Comparison of ENCODE assay signal across 29 cellular contexts in the genomic region with DNA sequence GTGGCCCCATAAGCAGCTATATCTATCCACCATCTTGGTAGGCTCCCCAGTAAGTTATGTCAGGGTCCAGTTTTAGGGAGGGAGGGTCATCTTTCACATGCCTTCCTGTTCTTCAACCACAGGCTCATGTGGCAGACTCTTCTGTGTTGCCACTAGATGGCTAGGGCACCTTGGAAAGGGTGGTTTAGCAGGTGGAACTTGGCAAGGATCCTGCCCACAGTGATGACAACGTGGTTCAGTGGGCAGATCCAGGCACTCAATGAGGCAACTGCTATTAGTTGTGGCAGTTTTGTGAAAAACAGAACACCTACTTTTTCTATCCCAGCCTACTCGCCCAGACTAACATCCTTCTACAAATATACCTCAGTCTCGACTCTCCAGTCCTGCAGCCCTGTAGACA. TPM values are rescaled to one million over a fixed set of nuclear protein-coding genes. Genes with fewer than 3 reads are reported as not detected.
"Had no signal": no experiment of that assay in that cellular context is flagged by ENCODE, and none has a peak within 500 bp of the region (broad histone marks: within the 10 kb centered on the region; RNA-seq: fewer than 3 reads in every experiment).

No MANE protein-coding gene starts in this region.

- DNase-seq: activated CD4-positive, alpha-beta memory T cell treated with anti-CD3 and anti-CD28 coated beads, Interleukin-2, amount 10 ng/mL, durations not matched to agents 7 days and 5 days; activated CD4-positive, alpha-beta T cell treated with anti-CD3 and anti-CD28 coated beads for 1 hour; activated CD4-positive, alpha-beta T cell treated with anti-CD3 and anti-CD28 coated beads for 48 hours; activated CD4-positive, CD25-positive, alpha-beta regulatory T cell; activated CD8-positive, alpha-beta memory T cell treated with anti-CD3 and anti-CD28 coated beads for 24 hours; activated CD8-positive, alpha-beta memory T cell treated with anti-CD3 and anti-CD28 coated beads, Interleukin-2, amount 10 ng/mL, durations not matched to agents 7 days and 5 days; activated CD8-positive, alpha-beta memory T cell treated with anti-CD3 and anti-CD28 coated beads, Interleukin-2, amount 50 U/mL, for 48 hours; activated effector memory CD4-positive, alpha-beta T cell treated with Interleukin-2 at 50 U/mL for 16 hours; activated naive CD4-positive, alpha-beta T cell treated with anti-CD3 and anti-CD28 coated beads, Interleukin-2, amount 10 ng/mL, durations not matched to agents 7 days and 5 days; activated naive CD8-positive, alpha-beta T cell treated with anti-CD3 and anti-CD28 coated beads, Interleukin-2, amount 50 U/mL, for 24 hours; activated T-cell treated with anti-CD3 and anti-CD28 coated beads, Interleukin-2, amount 50 U/mL, for 48 hours; anterior cingulate cortex; brain microvascular endothelial cell; central memory CD4-positive, alpha-beta T cell; NCI-H1105; NCI-H1417 treated with DMSO at 0.1 percent for 48 hours; NCI-H1930; NCI-H2081 treated with DMSO at 0.1 percent for 48 hours; NCI-H345; NCI-H524 treated with DMSO at 0.1 percent for 48 hours; PC-9; Right ventricle myocardium superior; T1000; WERI-Rb-1 had no signal

- H3K27me3 ChIP-seq: brain microvascular endothelial cell had no signal

- H3K4me3 ChIP-seq: PC-9, SK-N-MC had no signal

- H3K36me3 ChIP-seq: brain microvascular endothelial cell, WERI-Rb-1 had no signal

- H3K27ac ChIP-seq: brain microvascular endothelial cell, PC-9, SK-N-MC, WERI-Rb-1 had no signal

- ATAC-seq: activated CD8-positive, alpha-beta memory T cell treated with anti-CD3 and anti-CD28 coated beads, Interleukin-2, amount 10 ng/mL, durations not matched to agents 7 days and 5 days; activated naive CD8-positive, alpha-beta T cell treated with anti-CD3 and anti-CD28 coated beads, Interleukin-2, amount 50 U/mL, for 24 hours had no signal

RNA-seq across cellular contexts. Expression of gene RBP1, which starts 7.2 kb away (rescaled TPM):
- total RNA-seq: activated CD4-positive, alpha-beta memory T cell treated with anti-CD3 and anti-CD28 coated beads, Interleukin-2, amount 10 ng/mL, durations not matched to agents 7 days and 5 days; activated CD8-positive, alpha-beta memory T cell treated with anti-CD3 and anti-CD28 coated beads, Interleukin-2, amount 10 ng/mL, durations not matched to agents 7 days and 5 days; NCI-H460; OCI-LY7; T-helper 1 cell treated with Interleukin-12 subunit alpha and Interleukin-12 subunit beta and Interleukin-4 antibody, amounts not matched to agents 30 ng/mL and 1 ng/mL, for 36 hours; T-helper 2 cell treated with Interferon-gamma antibody and Interleukin-4, amounts not matched to agents 100 ng/mL and 5 ng/mL, for 36 hours had no signal
